Comparison of ENCODE assay signal across 8 cellular contexts in the genomic region with DNA sequence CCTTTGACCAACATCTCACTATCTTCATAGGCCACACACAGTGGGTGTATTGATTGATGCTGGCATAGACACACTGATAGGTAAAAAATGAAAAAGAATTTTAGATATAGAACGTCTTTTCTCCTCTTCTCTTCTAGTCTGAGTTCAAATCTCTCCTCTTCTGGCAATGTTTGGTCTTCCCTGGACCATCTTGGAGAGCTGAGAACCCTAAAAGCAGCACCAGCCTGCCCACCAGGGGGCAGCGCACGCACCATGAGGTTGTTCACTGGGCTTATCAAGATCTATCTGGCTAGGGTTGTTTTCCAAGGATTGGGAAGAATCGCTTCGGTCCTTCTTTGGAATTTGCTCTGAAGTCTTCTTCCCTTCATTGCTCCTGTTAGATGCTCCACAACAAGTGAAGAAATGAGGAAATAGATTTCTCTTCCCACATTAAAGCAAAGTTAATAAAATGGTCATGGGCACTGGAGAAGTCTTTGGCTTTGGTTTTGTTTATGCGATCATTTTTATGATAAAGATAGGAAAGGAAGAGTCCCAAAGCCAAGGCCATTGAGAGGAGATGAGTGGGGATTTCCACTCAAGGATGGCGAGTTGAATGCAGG.
A peak's percentile ranks its signal among the peaks of the same experiment; 100 is the strongest.
DNase-seq lines count a peak whose midpoint lies in the region; ATAC-seq and TF ChIP-seq lines count a peak whose summit lies in the region.

No MANE protein-coding gene starts in this region.

- H3K4me1 Mint-ChIP-seq in chondrocyte (ENCODE audit: low read depth) (peaks cover 9% of the 10 kb centered on the region), neural crest cell (peaks cover 13% of the 10 kb centered on the region)

- TF ChIP-seq CTCF in chondrocyte (IDR thresholded peaks at IDR 0.05) = peak; percentile 49
- TF ChIP-seq CTCF in neural crest cell (conservative IDR thresholded peaks at IDR 0.05) = peak; percentile 51

- DNase-seq in NCI-H2029 treated with DMSO at 0.1 percent for 48 hours (lab: John Stamatoyannopoulos, UW) = peak; percentile 1
- no peak for DNase-seq in NCI-H2029 (lab: John Stamatoyannopoulos, UW)
- peak; percentile 53 for DNase-seq in SK-MEL-5 (ENCODE audit: low read depth, low spot score)
- no peak for DNase-seq in chondrocyte (ENCODE audit: low spot score)
- DNase-seq in neural crest cell (ENCODE audit: low read depth, low spot score) = peak; percentile 26
- no peak for DNase-seq in NCI-H146 (lab: John Stamatoyannopoulos, UW)
- DNase-seq in COLO829 (ENCODE audit: low spot score) = no peak

- H3K9me3 Mint-ChIP-seq in chondrocyte (ENCODE audit: low read depth) (peaks cover 19% of the 10 kb centered on the region), neural crest cell (peaks cover 10% of the 10 kb centered on the region)

- no peak overlapping the region for H3K27ac Mint-ChIP-seq in chondrocyte (ENCODE audit: unreplicated experiment)
- no peak overlapping the region for H3K27ac Mint-ChIP-seq in neural crest cell (ENCODE audit: unreplicated experiment)

- H3K4me3 Mint-ChIP-seq in chondrocyte (ENCODE audit: unreplicated experiment) = no peak overlapping the region
- no peak overlapping the region for H3K4me3 Mint-ChIP-seq in neural crest cell

- in situ Hi-C loops in SK-MEL-5 (cut with HindIII; ENCODE audit: low pct_unique_long_range_greater_than_20kb, low sequenced_read_pairs) = no loop called here

- H3K27me3 Mint-ChIP-seq in chondrocyte (ENCODE audit: low read depth) = peaks cover 9% of the 10 kb centered on the region
- H3K27me3 Mint-ChIP-seq in neural crest cell (ENCODE audit: low read depth) = peaks cover 29% of the 10 kb centered on the region

- ATAC-seq in GM21526 (IDR thresholded peaks at IDR 0.05; ENCODE audit: low FRiP score, unreplicated experiment) = no peak

- H3K36me3 Mint-ChIP-seq in chondrocyte (ENCODE audit: low read depth) (peaks cover 2% of the 10 kb centered on the region), neural crest cell (ENCODE audit: low read depth) (peaks cover 3% of the 10 kb centered on the region)

Comparison
In these comparisons a context has a peak if more than half of its experiments do, and no peak if none do; other contexts are left out.
1. DNase-seq: peak in NCI-H2029 treated with DMSO at 0.1 percent for 48 hours (single experiment), SK-MEL-5 (single experiment) and neural crest cell (single experiment); none in NCI-H2029 (single experiment), chondrocyte (single experiment), NCI-H146 (single experiment) and COLO829 (single experiment).